Comparison of ENCODE assay signal across 8 cellular contexts in genomic region chr15:94238539-94239118, GRCh38. TPM values are rescaled to one million over a fixed set of nuclear protein-coding genes. Genes with fewer than 3 reads are reported as not detected.
A peak's percentile ranks its signal among the peaks of the same experiment; 100 is the strongest.
DNase-seq lines count a peak whose midpoint lies in the region; ATAC-seq and TF ChIP-seq lines count a peak whose summit lies in the region.

No MANE protein-coding gene starts in this region.

- peaks cover 66% of the 10 kb centered on the region for H3K79me2 ChIP-seq in OCI-LY1 (ENCODE audit: insufficient read depth, low read length)

- H3K4me3 Mint-ChIP-seq in activated T-cell treated with anti-CD3 and anti-CD28 coated beads, Interleukin-2, amount 50 U/mL, for 24 hours: no peak overlapping the region
- peak overlapping the region in 1 of 2 donors; percentile 11 for H3K4me3 Mint-ChIP-seq in stimulated activated naive CD8-positive, alpha-beta T cell treated with anti-CD3 and anti-CD28 coated beads, Interleukin-15, amount 100 ng/mL, for 72 hours

- peak overlapping the region; percentile 34 for H3K4me2 ChIP-seq in OCI-LY1 (ENCODE audit: low read length)

- H3K36me3 Mint-ChIP-seq in activated T-cell treated with anti-CD3 and anti-CD28 coated beads, Interleukin-2, amount 50 U/mL, for 24 hours (ENCODE audit: low read depth): peaks cover 19% of the 10 kb centered on the region

- H3K27me3 ChIP-seq in OCI-LY1 (ENCODE audit: insufficient read depth, low read length) (no peaks in the 10 kb centered on the region), right atrium auricular region (no peaks in the 10 kb centered on the region)

- H2AFZ ChIP-seq in OCI-LY1 (ENCODE audit: low read length): no peak overlapping the region

- ATAC-seq in HG02938 (IDR thresholded peaks at IDR 0.05; ENCODE audit: unreplicated experiment): peak; percentile 52
- ATAC-seq in stimulated activated naive CD8-positive, alpha-beta T cell treated with anti-CD3 and anti-CD28 coated beads, Interleukin-15, amount 100 ng/mL, for 72 hours: peak; percentile 77

- H3K9ac ChIP-seq in OCI-LY1 (ENCODE audit: low read length): no peak overlapping the region

- peak overlapping the region; percentile 55 for H3K27ac Mint-ChIP-seq in activated T-cell treated with anti-CD3 and anti-CD28 coated beads, Interleukin-2, amount 50 U/mL, for 24 hours
- peak overlapping the region in 1 of 2 donors; percentile 84 for H3K27ac Mint-ChIP-seq in stimulated activated naive CD8-positive, alpha-beta T cell treated with anti-CD3 and anti-CD28 coated beads, Interleukin-15, amount 100 ng/mL, for 72 hours

- no peak for DNase-seq in activated T-cell treated with anti-CD3 and anti-CD28 coated beads, Interleukin-2, amount 50 U/mL, for 24 hours
- no peak for DNase-seq in activated T-cell treated with anti-CD3 and anti-CD28 coated beads, Interleukin-2, amount 50 U/mL, for 48 hours
- no peak for DNase-seq in stimulated activated naive CD8-positive, alpha-beta T cell treated with anti-CD3 and anti-CD28 coated beads, Interleukin-15, amount 100 ng/mL, for 72 hours
- no peak for DNase-seq in right atrium auricular region (ENCODE audit: low spot score)
- no peak for DNase-seq in globus pallidus (ENCODE audit: low spot score)
- no peak for DNase-seq in EL

- H3K9me3 Mint-ChIP-seq in activated T-cell treated with anti-CD3 and anti-CD28 coated beads, Interleukin-2, amount 50 U/mL, for 24 hours: no peaks in the 10 kb centered on the region
- no peaks in the 10 kb centered on the region for H3K9me3 Mint-ChIP-seq in stimulated activated naive CD8-positive, alpha-beta T cell treated with anti-CD3 and anti-CD28 coated beads, Interleukin-15, amount 100 ng/mL, for 72 hours

- TF ChIP-seq CTCF in OCI-LY1 (IDR thresholded peaks at IDR 0.05; ENCODE audit: low read length) (no peak), right atrium auricular region (IDR thresholded peaks at IDR 0.05) (no peak)

- H3K9me3 ChIP-seq in OCI-LY1 (ENCODE audit: low read length) (no peaks in the 10 kb centered on the region), right atrium auricular region (no peaks in the 10 kb centered on the region)

- peaks cover 73% of the 10 kb centered on the region for H3K4me1 Mint-ChIP-seq in activated T-cell treated with anti-CD3 and anti-CD28 coated beads, Interleukin-2, amount 50 U/mL, for 24 hours (ENCODE audit: low read depth)
- peaks cover 63% of the 10 kb centered on the region for H3K4me1 Mint-ChIP-seq in stimulated activated naive CD8-positive, alpha-beta T cell treated with anti-CD3 and anti-CD28 coated beads, Interleukin-15, amount 100 ng/mL, for 72 hours

- H3F3A ChIP-seq in OCI-LY1 (ENCODE audit: insufficient read depth, low read length): 0 out of 2 replicates have a peak, but pooled peaks cover 5% of the 10 kb centered on the region

- H4K20me1 ChIP-seq in OCI-LY1 (ENCODE audit: insufficient read depth, low read length): no peaks in the 10 kb centered on the region

- H3K27ac ChIP-seq in OCI-LY1 (ENCODE audit: low read depth, low read length, poor library complexity, severe bottlenecking) (peak overlapping the region; percentile 64), right atrium auricular region (no peak overlapping the region)

- H3K36me3 ChIP-seq in OCI-LY1 (ENCODE audit: insufficient read depth, low read length) (0 out of 2 replicates have a peak, but pooled peaks cover 3% of the 10 kb centered on the region), right atrium auricular region (no peaks in the 10 kb centered on the region)

- no peaks in the 10 kb centered on the region for H3K9me2 ChIP-seq in OCI-LY1 (ENCODE audit: low read depth, low read length)

- H3K4me3 ChIP-seq in OCI-LY1 (ENCODE audit: low read depth, low read length, poor library complexity, severe bottlenecking) (no peak overlapping the region), right atrium auricular region (no peak overlapping the region)

- H3K4me1 ChIP-seq in OCI-LY1 (ENCODE audit: insufficient read depth, low read length, severe bottlenecking) (peaks cover 79% of the 10 kb centered on the region), right atrium auricular region (no peaks in the 10 kb centered on the region)

- no peaks in the 10 kb centered on the region for H3K27me3 Mint-ChIP-seq in activated T-cell treated with anti-CD3 and anti-CD28 coated beads, Interleukin-2, amount 50 U/mL, for 24 hours
- H3K27me3 Mint-ChIP-seq in stimulated activated naive CD8-positive, alpha-beta T cell treated with anti-CD3 and anti-CD28 coated beads, Interleukin-15, amount 100 ng/mL, for 72 hours: no peaks in the 10 kb centered on the region

RNA-seq across cellular contexts. Expression of gene MCTP2, which starts 7.3 kb away (rescaled TPM):
- 1 to 10 TPM; 2.0 to 5.6 TPM for total RNA-seq in right atrium auricular region
